Comparison of ENCODE assay signal across 8 cellular contexts in the genomic region with DNA sequence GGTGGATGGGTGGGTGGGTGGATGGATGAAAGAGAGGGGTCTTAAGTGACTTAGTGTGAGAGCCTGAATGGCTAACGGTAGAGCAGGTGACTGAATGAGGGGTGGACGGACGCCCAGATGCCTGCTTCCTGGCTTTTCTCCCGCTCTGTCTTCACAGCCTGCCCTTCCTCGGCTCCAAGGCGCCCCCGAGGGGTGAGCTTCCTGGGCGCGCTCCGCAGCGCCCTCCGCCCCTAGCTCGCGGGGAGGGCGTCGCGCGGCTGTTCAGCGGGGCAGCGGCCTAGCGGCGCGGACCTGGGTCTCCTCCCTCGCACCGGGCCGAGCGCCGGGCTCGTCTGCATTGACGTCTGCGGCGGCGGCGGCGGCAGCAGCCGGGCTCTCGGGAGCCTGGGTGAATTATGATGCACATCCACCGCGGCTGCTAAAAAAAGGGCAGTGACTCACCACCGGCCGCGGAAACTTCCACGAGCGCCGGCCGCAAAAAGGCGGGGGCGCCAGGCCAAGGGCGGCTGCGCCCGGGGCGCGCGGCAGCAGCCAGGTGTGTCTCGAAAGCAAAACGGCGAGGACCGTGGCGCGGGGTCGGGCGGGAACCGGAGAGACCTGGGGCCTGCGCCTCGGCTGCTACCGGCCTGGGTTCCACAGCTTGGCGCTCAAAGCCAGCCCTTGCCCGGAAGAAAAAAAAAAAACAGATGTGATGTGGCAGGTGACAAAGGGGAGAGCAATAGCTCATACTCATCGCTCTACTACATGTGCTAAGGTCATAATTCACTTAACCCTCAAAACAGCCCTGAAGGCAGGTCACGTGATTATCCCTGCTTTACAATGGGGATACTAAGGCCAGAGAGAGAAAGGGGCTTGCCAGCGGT.
DNase-seq lines count a peak whose midpoint lies in the region; ATAC-seq, FAIRE-seq and TF ChIP-seq lines count a peak whose summit lies in the region.

No MANE protein-coding gene starts in this region.

- peak; percentile 80 for ATAC-seq in central memory CD8-positive, alpha-beta T cell (replicated peaks; ENCODE audit: extremely low read depth, poor library complexity, severe bottlenecking)

- FAIRE-seq in kidney (lab: Jason Lieb, UNC) = no peak

- H3K4me2 ChIP-seq in H9 (ENCODE audit: insufficient read depth, insufficient read length, low read length) (peak overlapping the region; percentile 9), MM.1S (ENCODE audit: low read depth, low read length) (peak overlapping the region; percentile 79)

- no peak overlapping the region for H2BK120ac ChIP-seq in H9 (ENCODE audit: low read depth, low read length, poor library complexity, severe bottlenecking)

- no peaks in the 10 kb centered on the region for H3K79me2 ChIP-seq in H9 (ENCODE audit: insufficient read depth, low read length)
- H3K79me2 ChIP-seq in MM.1S (ENCODE audit: low read length) = no peaks in the 10 kb centered on the region

- no peaks in the 10 kb centered on the region for H3K27me3 ChIP-seq in H9 (ENCODE audit: insufficient read depth, low read length)
- H3K27me3 ChIP-seq in MM.1S (replicated peaks; ENCODE audit: insufficient read depth, low read length) = no peaks in the 10 kb centered on the region

- no peak overlapping the region for H2BK20ac ChIP-seq in H9 (ENCODE audit: low read depth, low read length, poor library complexity, severe bottlenecking)

- no peak overlapping the region for H3T11ph ChIP-seq in H9 (ENCODE audit: low read length)

- H4K91ac ChIP-seq in H9 (ENCODE audit: insufficient read length, low read depth, low read length) = no peak overlapping the region

- H2BK15ac ChIP-seq in H9 (ENCODE audit: low read depth, low read length) = no peak overlapping the region

- no peaks in the 10 kb centered on the region for H3K36me3 ChIP-seq in MM.1S (replicated peaks; ENCODE audit: insufficient read depth, low read length)
- H3K36me3 ChIP-seq in kidney (ENCODE audit: control insufficient read depth in 1 of 2, insufficient read depth in 2 of 2, low read length in 2 of 2) = no peaks in the 10 kb centered on the region

- no peak overlapping the region for H4K5ac ChIP-seq in H9 (ENCODE audit: insufficient read length, low read depth, low read length)

- H3K9me3 Mint-ChIP-seq in H9 = no peaks in the 10 kb centered on the region; a peak in 2 of 5 replicates
- H3K9me3 Mint-ChIP-seq in central memory CD8-positive, alpha-beta T cell = no peaks in the 10 kb centered on the region

- H3K23me2 ChIP-seq in H9 (ENCODE audit: insufficient read length, low read depth, low read length, poor library complexity, severe bottlenecking) = peaks cover 6% of the 10 kb centered on the region

- H3K4me1 ChIP-seq in H9 (ENCODE audit: insufficient read depth, low read length) (peaks cover 5% of the 10 kb centered on the region; the same call in 1 of the 2 replicates), MM.1S (ENCODE audit: low read length) (peaks cover 12% of the 10 kb centered on the region), kidney (ENCODE audit: control insufficient read depth in 1 of 2, insufficient read depth in 1 of 2, low read depth in 1 of 2, low read length in 2 of 2) (peaks cover 3 to 8% of the 10 kb centered on the region in 2 donors)

- no peak overlapping the region for H3K18ac ChIP-seq in H9 (ENCODE audit: insufficient read length, low read depth, low read length)

- no peak overlapping the region for H3K56ac ChIP-seq in H9 (ENCODE audit: insufficient read length, low read depth, low read length)

- H3K9me2 ChIP-seq in MM.1S (replicated peaks; ENCODE audit: insufficient read depth, low read length) = no peaks in the 10 kb centered on the region

- H3K79me1 ChIP-seq in H9 (ENCODE audit: insufficient read depth, low read depth, low read length, poor library complexity, severe bottlenecking) = no peaks in the 10 kb centered on the region

- H3K27ac ChIP-seq in H9 (ENCODE audit: insufficient read length, low read depth, low read length) (no peak overlapping the region), MM.1S (ENCODE audit: low read length) (peak overlapping the region; percentile 78), kidney (ENCODE audit: low read depth in 2 of 2, low read length in 2 of 2) (no peak overlapping the region)

- H4K20me1 ChIP-seq in H9 (ENCODE audit: control insufficient read depth, insufficient read depth, insufficient read length) (no peaks in the 10 kb centered on the region), MM.1S (ENCODE audit: insufficient read depth, low read length) (no peaks in the 10 kb centered on the region)

- peaks cover 33% of the 10 kb centered on the region in 2 experiments for H3K4me1 Mint-ChIP-seq in H9
- peaks cover 7% of the 10 kb centered on the region for H3K4me1 Mint-ChIP-seq in central memory CD8-positive, alpha-beta T cell

- H2BK5ac ChIP-seq in H9 (ENCODE audit: insufficient read length, low read length) = no peak overlapping the region

- no peak overlapping the region for H4K8ac ChIP-seq in H9 (replicated peaks; ENCODE audit: insufficient read length, low read depth, low read length)

- H3K14ac ChIP-seq in H9 (ENCODE audit: insufficient read depth, low read length) = peak overlapping the region; percentile 21

- H3K36me3 Mint-ChIP-seq in H9 (ENCODE audit: insufficient read depth in 1 of 3, low read depth in 3 of 3) = no peaks in the 10 kb centered on the region; a peak in 1 of 7 replicates
- H3K36me3 Mint-ChIP-seq in central memory CD8-positive, alpha-beta T cell (ENCODE audit: insufficient read depth) = peaks cover 7% of the 10 kb centered on the region

- H3K4me3 ChIP-seq in GM12864 (ENCODE audit: low read depth, low read length) (peak overlapping the region; percentile 15), MM.1S (ENCODE audit: low read length) (peak overlapping the region; percentile 38; the same call in 1 of the 2 replicates), kidney (ENCODE audit: low read length in 2 of 2) (peak overlapping the region in 1 of 2 donors; percentile 55)

- H3K9ac ChIP-seq in H9 (ENCODE audit: extremely low read depth, insufficient read length, low read length) (no peak overlapping the region), MM.1S (ENCODE audit: low read length) (peak overlapping the region; percentile 67), kidney (ENCODE audit: low read length in 2 of 2) (peak overlapping the region; percentile 48 to 51)

- TF ChIP-seq CTCF in GM12864 (IDR thresholded peaks at IDR 0.05; ENCODE audit: low read depth, low read length, missing control alignments) = peak; percentile 17
- peak; percentile 53 for TF ChIP-seq CTCF in H9 (conservative IDR thresholded peaks at IDR 0.05)
- peak; percentile 15; the same call in 1 of the 2 replicates for TF ChIP-seq CTCF in MM.1S (IDR thresholded peaks at IDR 0.05; ENCODE audit: low read length)
- TF ChIP-seq CTCF in kidney (IDR thresholded peaks at IDR 0.05; ENCODE audit: borderline replicate concordance, extremely low read depth, insufficient read depth) = peak; percentile 32

- intact Hi-C loops in kidney (cut with DNase I) = no loop called here

- peak overlapping the region; percentile 40 to 49; a peak in 4 of 5 replicates for H3K4me3 Mint-ChIP-seq in H9
- H3K4me3 Mint-ChIP-seq in central memory CD8-positive, alpha-beta T cell = peak overlapping the region; percentile 72

- H3K27me3 Mint-ChIP-seq in H9 (ENCODE audit: low read depth) = peaks cover 14% of the 10 kb centered on the region
- peaks cover 54% of the 10 kb centered on the region for H3K27me3 Mint-ChIP-seq in central memory CD8-positive, alpha-beta T cell

- H3K27ac Mint-ChIP-seq in H9 = no peak overlapping the region; a peak in 1 of 7 replicates
- H3K27ac Mint-ChIP-seq in central memory CD8-positive, alpha-beta T cell (ENCODE audit: low read depth) = no peak overlapping the region

- H3K23ac ChIP-seq in H9 (ENCODE audit: insufficient read length, low read depth, low read length) = no peak overlapping the region

- no peak overlapping the region for H2AFZ ChIP-seq in H9 (ENCODE audit: low read length)
- peak overlapping the region; percentile 73 for H2AFZ ChIP-seq in MM.1S (ENCODE audit: low read length)

- H3F3A ChIP-seq in MM.1S (ENCODE audit: insufficient read depth, low read length) = peaks cover 5% of the 10 kb centered on the region

- H3K9me3 ChIP-seq in H9 (ENCODE audit: control insufficient read depth, low read depth, low read length) = no peaks in the 10 kb centered on the region
- H3K9me3 ChIP-seq in MM.1S (replicated peaks; ENCODE audit: insufficient read depth, low read length) = no peaks in the 10 kb centered on the region
- no peaks in the 10 kb centered on the region for H3K9me3 ChIP-seq in kidney (ENCODE audit: control insufficient read depth in 1 of 2, low read length in 2 of 2)

- WGBS in H9 (ENCODE audit: extremely low coverage, insufficient read length, low lambda C conversion rate) = no CpG with 5 or more reads among the region's 71 CpGs

- no peak overlapping the region for H2AK5ac ChIP-seq in H9 (ENCODE audit: insufficient read length, low read length)

- DNase-seq in GM12864 (ENCODE audit: low read depth) (no peak), H9 (peak; percentile 62), MM.1S (peak; percentile 90), kidney (peak; percentile 91), cortex of kidney (lab: John Stamatoyannopoulos, UW) (no peak)
- DNase-seq in activated CD4-positive, alpha-beta T cell treated with anti-CD3 and anti-CD28 coated beads for 1 hour = peak; percentile 56
- DNase-seq in central memory CD8-positive, alpha-beta T cell (ENCODE audit: low spot score in 2 of 2) = peak; percentile 20 to 42
- DNase-seq in stimulated activated CD4-positive, alpha-beta T cell treated with anti-CD3 and anti-CD28 coated beads, Interleukin-15, amount 100 ng/mL, for 1 hour (ENCODE audit: low read depth in 1 of 2, low spot score in 1 of 2) = peak; percentile 40 to 74

- no peak overlapping the region for H2BK12ac ChIP-seq in H9 (ENCODE audit: insufficient read length, low read depth, low read length)

- no peak overlapping the region for H3K4ac ChIP-seq in H9 (ENCODE audit: low read depth, low read length)

Comparison
In these comparisons a context has a peak if more than half of its experiments do, and no peak if none do; other contexts are left out.
1. DNase-seq: peak in H9 (single experiment), MM.1S (single experiment), activated CD4-positive, alpha-beta T cell treated with anti-CD3 and anti-CD28 coated beads for 1 hour (single experiment), central memory CD8-positive, alpha-beta T cell (2 of 2), kidney (single experiment) and stimulated activated CD4-positive, alpha-beta T cell treated with anti-CD3 and anti-CD28 coated beads, Interleukin-15, amount 100 ng/mL, for 1 hour (2 of 2); none in GM12864 (single experiment) and cortex of kidney (single experiment).
2. Peak in every context shown above with its lines, with median percentiles within 50 percentile points of each other: CTCF ChIP-seq.